Comparison of ENCODE assay signal across 12 cellular contexts in the genomic region with DNA sequence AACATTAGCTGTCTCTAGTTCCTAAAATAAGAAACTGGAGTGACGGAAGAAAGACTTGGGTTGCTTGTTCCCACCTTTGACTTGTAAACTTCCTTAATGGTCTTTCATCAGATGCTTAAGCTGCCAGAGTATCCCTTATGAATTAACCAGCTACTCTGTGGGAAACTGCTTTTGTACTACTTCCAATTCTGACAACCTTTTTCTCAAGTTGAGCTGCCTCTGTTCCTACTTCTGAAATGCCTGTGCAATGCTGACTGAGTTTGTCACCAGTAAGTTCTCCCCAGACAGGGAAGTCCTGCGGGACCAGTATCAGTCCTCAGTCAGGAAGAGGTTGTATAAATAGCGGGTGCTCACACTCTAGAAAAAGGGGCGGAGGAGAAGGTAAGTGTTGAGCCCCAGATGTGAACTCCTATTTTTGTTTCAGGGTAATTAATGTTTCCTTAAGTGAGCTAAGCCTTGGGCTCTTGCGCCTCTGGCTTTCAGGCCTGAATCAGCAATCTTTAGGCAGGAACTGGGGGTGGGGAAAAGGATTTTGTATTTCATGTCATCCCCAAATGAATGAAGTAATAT.
DNase-seq lines count a peak whose midpoint lies in the region; ATAC-seq and TF ChIP-seq lines count a peak whose summit lies in the region.
"Had no signal": no experiment of that assay in that cellular context is flagged by ENCODE, and none has a peak within 500 bp of the region (broad histone marks: within the 10 kb centered on the region; RNA-seq: fewer than 3 reads in every experiment).

No MANE protein-coding gene starts in this region.

- no peaks in the 10 kb centered on the region for H3K9me3 ChIP-seq in lower lobe of right lung

- TF ChIP-seq CTCF in astrocyte of the spinal cord (IDR thresholded peaks at IDR 0.05; ENCODE audit: low read depth, low read length) (peak; percentile 13), lower lobe of right lung (IDR thresholded peaks at IDR 0.05) (no peak)

- peaks cover 12% of the 10 kb centered on the region for H3K4me1 ChIP-seq in lower lobe of right lung

- ATAC-seq in HG02885 (IDR thresholded peaks at IDR 0.05; ENCODE audit: poor library complexity, unreplicated experiment) = peak; percentile 44
- peak; percentile 68 to 84 for ATAC-seq in lower lobe of right lung
- ATAC-seq in HG03457 (IDR thresholded peaks at IDR 0.05; ENCODE audit: unreplicated experiment) = no peak
- ATAC-seq: CD8-positive, alpha-beta T cell had no signal

- no peak overlapping the region for H3K27ac ChIP-seq in lower lobe of right lung
- H3K27ac ChIP-seq: skin epidermis had no signal

- no peaks in the 10 kb centered on the region for H3K36me3 ChIP-seq in lower lobe of right lung

- DNase-seq in C1 segment of cervical spinal cord (lab: John Stamatoyannopoulos, UW) = peak in 9 of 14 donors; percentile 52 to 74 (median 62)
- peak; percentile 58 for DNase-seq in astrocyte of the spinal cord (ENCODE audit: low read depth, low spot score)
- DNase-seq in lower lobe of right lung = no peak
- no peak for DNase-seq in RPMI8226
- no peak for DNase-seq in posterior vena cava (ENCODE audit: low spot score)
- no peak for DNase-seq in T-helper 2 cell
- DNase-seq: CD8-positive, alpha-beta T cell; central memory CD4-positive, alpha-beta T cell; NCI-H1092 treated with DMSO at 0.1 percent for 48 hours had no signal

- in situ Hi-C loops in astrocyte of the spinal cord (cut with HindIII; ENCODE audit: low sequenced_read_pairs) = no loop called here

- H3K4me3 ChIP-seq in astrocyte of the spinal cord (ENCODE audit: low read depth, low read length) (no peak overlapping the region), lower lobe of right lung (no peak overlapping the region)
- H3K4me3 ChIP-seq: skin epidermis had no signal

- no peaks in the 10 kb centered on the region for H3K27me3 ChIP-seq in lower lobe of right lung (ENCODE audit: low read depth)

- intact Hi-C loops in lower lobe of right lung (cut with DNase I) (no loop called here), posterior vena cava (cut with DNase I) (loop anchor here in 1 of 2 donors (10.0 kb wide), 1 partner anchor 172 kb away; no protein-coding TSS in a partner anchor)

Comparison
In these comparisons a context has a peak if more than half of its experiments do, and no peak if none do; other contexts are left out.
1. DNase-seq: peak in C1 segment of cervical spinal cord (9 of 14) and astrocyte of the spinal cord (single experiment); none in lower lobe of right lung (single experiment), RPMI8226 (single experiment), posterior vena cava (single experiment) and T-helper 2 cell (0 of 5).